ENCODE assay signal across 10 cellular contexts in genomic region chr5:112183103-112183634, GRCh38.
DNase-seq lines count a peak whose midpoint lies in the region; ATAC-seq and TF ChIP-seq lines count a peak whose summit lies in the region.
"Had no signal": no experiment of that assay in that cellular context is flagged by ENCODE, and none has a peak within 500 bp of the region (broad histone marks: within the 10 kb centered on the region; RNA-seq: fewer than 3 reads in every experiment).

No MANE protein-coding gene starts in this region.

- H3K9me3 Mint-ChIP-seq in mesothelial cell of epicardium (no peaks in the 10 kb centered on the region), CD14-positive monocyte (no peaks in the 10 kb centered on the region)
- H3K9me3 Mint-ChIP-seq: activated naive CD4-positive, alpha-beta T cell treated with anti-CD3 and anti-CD28 coated beads, Interleukin-2, amount 50 U/mL, for 24 hours had no signal

- H3F3A ChIP-seq in GM23248 (ENCODE audit: insufficient read depth): no peaks in the 10 kb centered on the region

- ATAC-seq in SK-N-SH treated with all-trans-retinoic acid at 6 μM for 48 hours: no peak

- peaks cover 27% of the 10 kb centered on the region for H3K36me3 Mint-ChIP-seq in mesothelial cell of epicardium
- H3K36me3 Mint-ChIP-seq in CD14-positive monocyte: no peaks in the 10 kb centered on the region
- H3K36me3 Mint-ChIP-seq: activated naive CD4-positive, alpha-beta T cell treated with anti-CD3 and anti-CD28 coated beads, Interleukin-2, amount 50 U/mL, for 24 hours had no signal

- no peak overlapping the region for H3K4me2 ChIP-seq in GM23248 (ENCODE audit: unreplicated experiment)

- no peaks in the 10 kb centered on the region for H3K36me3 ChIP-seq in GM23248 (ENCODE audit: low read depth)

- no peaks in the 10 kb centered on the region for H3K9me3 ChIP-seq in GM23248 (ENCODE audit: low read depth)

- H3K27me3 Mint-ChIP-seq in mesothelial cell of epicardium (ENCODE audit: low read depth) (no peaks in the 10 kb centered on the region), CD14-positive monocyte (ENCODE audit: low read depth in 3 of 3) (peaks cover 7 to 29% (median 13%) of the 10 kb centered on the region in 3 donors)

- no peak overlapping the region for H2AFZ ChIP-seq in GM23248

- TF ChIP-seq CTCF in choroid plexus epithelial cell (conservative IDR thresholded peaks at IDR 0.05; ENCODE audit: low read depth, low read length): no peak
- no peak for TF ChIP-seq CTCF in mesothelial cell of epicardium (IDR thresholded peaks at IDR 0.05; ENCODE audit: unreplicated experiment)
- TF ChIP-seq CTCF in CD14-positive monocyte (IDR thresholded peaks at IDR 0.05): no peak

- peak overlapping the region; percentile 7 for H3K27ac Mint-ChIP-seq in mesothelial cell of epicardium
- no peak overlapping the region for H3K27ac Mint-ChIP-seq in CD14-positive monocyte
- H3K27ac Mint-ChIP-seq: activated naive CD4-positive, alpha-beta T cell treated with anti-CD3 and anti-CD28 coated beads, Interleukin-2, amount 50 U/mL, for 24 hours had no signal

- intact Hi-C loops in CD14-positive monocyte (cut with micrococcal nuclease): loop anchor here in 1 of 2 donors (10.0 kb wide), 1 partner anchor 352 kb away; no protein-coding TSS in a partner anchor

- no peaks in the 10 kb centered on the region for H3K9me2 ChIP-seq in GM23248 (ENCODE audit: insufficient read depth)

- no peak overlapping the region for H3K4me3 Mint-ChIP-seq in mesothelial cell of epicardium
- no peak overlapping the region for H3K4me3 Mint-ChIP-seq in CD14-positive monocyte
- H3K4me3 Mint-ChIP-seq: activated naive CD4-positive, alpha-beta T cell treated with anti-CD3 and anti-CD28 coated beads, Interleukin-2, amount 50 U/mL, for 24 hours had no signal

- H3K27ac ChIP-seq in GM23248: no peak overlapping the region

- DNase-seq in GM23248 (peak; percentile 25), NCI-H146 (lab: John Stamatoyannopoulos, UW) (peak; percentile 65), choroid plexus epithelial cell (ENCODE audit: low read depth) (peak; percentile 44), mesothelial cell of epicardium (ENCODE audit: low spot score in 2 of 2, unreplicated experiment in 2 of 2) (no peak), CD14-positive monocyte (ENCODE audit: low spot score) (no peak), NCI-H1694 (lab: John Stamatoyannopoulos, UW) (no peak)
- DNase-seq in activated naive CD4-positive, alpha-beta T cell treated with anti-CD3 and anti-CD28 coated beads, Interleukin-2, amount 50 U/mL, for 16 hours: no peak
- DNase-seq: activated CD4-positive, CD25-positive, alpha-beta regulatory T cell treated with anti-CD3 and anti-CD28 coated beads, Interleukin-2, amount 50 U/mL, for 72 hours had no signal

- in situ Hi-C loops in GM23248 (cut with MboI): no loop called here

- no peaks in the 10 kb centered on the region for H4K20me1 ChIP-seq in GM23248 (ENCODE audit: insufficient read depth)

- 58 to 59% methylated on average over 8 of the region's 8 CpGs for WGBS in GM23248 (ENCODE audit: low coverage in 1 of 2, low lambda C conversion rate in 2 of 2, missing lambda C conversion rate in 2 of 2), 2 experiments

- 0 out of 2 replicates have a peak, but pooled peaks cover 2% of the 10 kb centered on the region for H3K27me3 ChIP-seq in GM23248 (replicated peaks; ENCODE audit: insufficient read depth)

- H3K4me1 Mint-ChIP-seq in mesothelial cell of epicardium: peaks cover 12% of the 10 kb centered on the region
- H3K4me1 Mint-ChIP-seq in CD14-positive monocyte: no peaks in the 10 kb centered on the region
- H3K4me1 Mint-ChIP-seq: activated naive CD4-positive, alpha-beta T cell treated with anti-CD3 and anti-CD28 coated beads, Interleukin-2, amount 50 U/mL, for 24 hours had no signal

- H3K9ac ChIP-seq in GM23248: no peak overlapping the region

- no peak overlapping the region for H3K4me3 ChIP-seq in GM23248
- H3K4me3 ChIP-seq in choroid plexus epithelial cell (ENCODE audit: low read depth, low read length): no peak overlapping the region

- H3K4me1 ChIP-seq in GM23248 (ENCODE audit: insufficient read depth): no peaks in the 10 kb centered on the region

- no peaks in the 10 kb centered on the region for H3K79me2 ChIP-seq in GM23248 (ENCODE audit: insufficient read depth)

TF ChIP-seq in SK-N-SH treated with all-trans-retinoic acid at 6 μM for 48 hours, 23 proteins besides CTCF, POLR2A, EP300 and RAD21:
- TF ChIP-seq POU6F1 (CRISPR knock-in tag; IDR thresholded peaks at IDR 0.05; ENCODE audit: borderline replicate concordance, low read depth) (no peak), ZFP3 (CRISPR knock-in tag; IDR thresholded peaks at IDR 0.05) (no peak)

Comparison
In these comparisons a context has a peak if more than half of its experiments do, and no peak if none do; other contexts are left out.
1. DNase-seq: peak in GM23248 (single experiment), NCI-H146 (single experiment) and choroid plexus epithelial cell (single experiment); none in mesothelial cell of epicardium (0 of 2), CD14-positive monocyte (single experiment), activated naive CD4-positive, alpha-beta T cell treated with anti-CD3 and anti-CD28 coated beads, Interleukin-2, amount 50 U/mL, for 16 hours (single experiment) and NCI-H1694 (single experiment).